Comparison of ENCODE assay signal across 17 cellular contexts in the genomic region with DNA sequence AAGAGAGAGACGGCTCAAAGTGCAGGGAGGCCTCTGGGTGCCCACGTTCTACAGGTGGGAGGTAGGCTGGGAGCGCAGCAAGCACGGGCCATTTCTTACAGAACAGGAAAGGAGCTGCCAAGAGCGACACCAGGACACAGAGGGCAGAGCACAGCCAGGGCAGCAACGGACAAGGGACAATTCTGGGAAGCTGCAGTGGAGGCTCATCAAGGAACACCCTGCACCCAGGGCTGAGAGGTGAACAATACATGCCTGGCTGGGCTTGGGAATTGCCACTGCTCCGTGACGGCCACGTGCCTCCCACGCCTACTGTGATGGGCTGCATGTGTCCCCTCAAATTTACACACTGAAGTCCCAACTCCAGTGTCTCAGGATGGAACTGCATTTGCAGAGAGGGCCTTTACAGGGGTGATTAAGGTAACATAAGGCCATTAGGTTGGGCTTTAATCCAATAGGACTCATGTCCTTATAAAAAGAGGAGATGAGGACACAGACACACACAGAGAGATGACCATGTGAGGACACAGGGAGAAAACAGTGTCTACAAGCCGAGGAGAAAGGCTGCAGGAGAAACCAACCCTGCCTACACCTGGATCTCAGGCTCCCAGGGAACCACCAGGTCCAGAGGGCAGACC. TPM values are rescaled to one million over a fixed set of nuclear protein-coding genes. Genes with fewer than 3 reads are reported as not detected.
A peak's percentile ranks its signal among the peaks of the same experiment; 100 is the strongest.
DNase-seq lines count a peak whose midpoint lies in the region; ATAC-seq, FAIRE-seq and TF ChIP-seq lines count a peak whose summit lies in the region.
"Had no signal": no experiment of that assay in that cellular context is flagged by ENCODE, and none has a peak within 500 bp of the region (broad histone marks: within the 10 kb centered on the region; RNA-seq: fewer than 3 reads in every experiment).

No MANE protein-coding gene starts in this region.

- peaks cover 7% of the 10 kb centered on the region for H3K79me2 ChIP-seq in mammary epithelial cell (ENCODE audit: insufficient read depth, low read length)

- no peaks in the 10 kb centered on the region for H3K27me3 ChIP-seq in breast epithelium
- H3K27me3 ChIP-seq in mammary epithelial cell (ENCODE audit: insufficient read depth, low read length): no peaks in the 10 kb centered on the region
- no peaks in the 10 kb centered on the region for H3K27me3 ChIP-seq in heart right ventricle
- H3K27me3 ChIP-seq in neutrophil: no peaks in the 10 kb centered on the region
- H3K27me3 ChIP-seq in vagina: no peaks in the 10 kb centered on the region
- H3K27me3 ChIP-seq: suprapubic skin had no signal

- H3K4me1 ChIP-seq in breast epithelium (peaks cover 2 to 15% of the 10 kb centered on the region in 2 donors), mammary epithelial cell (ENCODE audit: insufficient read depth, low read length) (peaks cover 12% of the 10 kb centered on the region), heart right ventricle (peaks cover 9 to 73% (median 63%) of the 10 kb centered on the region in 9 donors), neutrophil (ENCODE audit: control insufficient read depth in 1 of 2, insufficient read depth in 1 of 2, low read depth in 1 of 2, low read length in 1 of 2) (peaks cover 23 to 25% of the 10 kb centered on the region in 2 experiments), vagina (peaks cover 60% of the 10 kb centered on the region), kidney (ENCODE audit: control insufficient read depth in 1 of 2, insufficient read depth in 1 of 2, low read depth in 1 of 2, low read length in 2 of 2) (peaks cover 20 to 21% of the 10 kb centered on the region in 2 donors)

- 63% methylated on average over 11 of the region's 11 CpGs for WGBS in mammary epithelial cell (ENCODE audit: low coverage, missing lambda C conversion rate)
- 47 to 58% methylated on average over 11 of the region's 11 CpGs for WGBS in heart right ventricle, 2 donors

- peak; percentile 19 to 92 (median 80) for ATAC-seq in heart right ventricle
- ATAC-seq: A549 had no signal

- H3K36me3 Mint-ChIP-seq in activated naive CD4-positive, alpha-beta T cell treated with anti-CD3 and anti-CD28 coated beads for 36 hours (ENCODE audit: low read depth): peaks cover 9% of the 10 kb centered on the region

- in situ Hi-C loops in mammary epithelial cell (cut with MboI; ENCODE audit: low sequenced_read_pairs in 2 of 2): no loop called here

- H3K9me3 ChIP-seq in breast epithelium: no peaks in the 10 kb centered on the region
- no peaks in the 10 kb centered on the region for H3K9me3 ChIP-seq in mammary epithelial cell (replicated peaks; ENCODE audit: insufficient read depth, low read length)
- no peaks in the 10 kb centered on the region for H3K9me3 ChIP-seq in heart right ventricle
- no peaks in the 10 kb centered on the region for H3K9me3 ChIP-seq in neutrophil
- H3K9me3 ChIP-seq in vagina: no peaks in the 10 kb centered on the region
- no peaks in the 10 kb centered on the region for H3K9me3 ChIP-seq in kidney (ENCODE audit: control insufficient read depth in 1 of 2, low read length in 2 of 2)
- H3K9me3 ChIP-seq: A549, HAP-1, suprapubic skin had no signal

- peaks cover 17% of the 10 kb centered on the region for H3K4me1 Mint-ChIP-seq in activated naive CD4-positive, alpha-beta T cell treated with anti-CD3 and anti-CD28 coated beads for 36 hours (ENCODE audit: low read depth)

- intact Hi-C loops in breast epithelium (cut with DNase I; ENCODE audit: low total_unique reads) (no loop called here), mammary epithelial cell (cut with micrococcal nuclease) (no loop called here), heart right ventricle (cut with DNase I) (no loop called here), vagina (cut with DNase I) (no loop called here), kidney (cut with DNase I) (no loop called here)
- intact Hi-C loops in activated naive CD4-positive, alpha-beta T cell treated with anti-CD3 and anti-CD28 coated beads for 36 hours (cut with micrococcal nuclease): no loop called here

- TF ChIP-seq POLR2A in breast epithelium (IDR thresholded peaks at IDR 0.05) (no peak), vagina (IDR thresholded peaks at IDR 0.05) (no peak)

- DNase-seq in breast epithelium (ENCODE audit: low spot score in 2 of 2) (no peak), mammary epithelial cell (no peak), heart right ventricle (peak; percentile 46 to 60), vagina (ENCODE audit: extremely low spot score in 2 of 2) (no peak), T-helper 2 cell (no peak), kidney (no peak)
- DNase-seq in activated naive CD4-positive, alpha-beta T cell treated with anti-CD3 and anti-CD28 coated beads for 36 hours: no peak
- DNase-seq: activated B cell treated with CpG ODN at 0.5 μM for 24 hours; activated T-cell treated with anti-CD3 and anti-CD28 coated beads, Interleukin-2, amount 50 U/mL, for 1 hour; Calu3; effector CD8-positive, alpha-beta T cell; islet precursor cell had no signal

- H3K27ac ChIP-seq in breast epithelium (peak overlapping the region; percentile 51 to 56), mammary epithelial cell (ENCODE audit: insufficient read depth, low read depth, low read length) (no peak overlapping the region), heart right ventricle (peak overlapping the region; percentile 41 to 89 (median 78)), neutrophil (peak overlapping the region; percentile 72), vagina (peak overlapping the region; percentile 45), kidney (ENCODE audit: low read depth in 2 of 2, low read length in 2 of 2) (peak overlapping the region in 1 of 2 donors; percentile 39)
- H3K27ac ChIP-seq: A549, SK-N-MC had no signal

- no peaks in the 10 kb centered on the region for H3K27me3 Mint-ChIP-seq in activated naive CD4-positive, alpha-beta T cell treated with anti-CD3 and anti-CD28 coated beads for 36 hours (ENCODE audit: low read depth)
- H3K27me3 Mint-ChIP-seq: activated B cell treated with CpG ODN at 0.5 μM for 24 hours had no signal

- CTCF ChIA-PET in mammary epithelial cell (lab: Charles Lee; ENCODE audit: low non-redundant PET): no interaction called here
- CTCF ChIA-PET in activated naive CD4-positive, alpha-beta T cell treated with anti-CD3 and anti-CD28 coated beads for 36 hours (lab: Charles Lee): interaction anchor here (0.6 to 0.9 kb wide), 2 partner anchors 14 to 28 kb away, joined by 4 to 6 read pairs; no protein-coding TSS in a partner anchor

- TF ChIP-seq CTCF in breast epithelium (IDR thresholded peaks at IDR 0.05): no peak
- no peak for TF ChIP-seq CTCF in mammary epithelial cell (conservative IDR thresholded peaks at IDR 0.05 in 1 of 2, IDR thresholded peaks at IDR 0.05 in 1 of 2; ENCODE audit: extremely low read depth in 1 of 2, insufficient read depth in 1 of 2, low read depth in 1 of 2, low read length in 2 of 2)
- TF ChIP-seq CTCF in heart right ventricle (IDR thresholded peaks at IDR 0.05): no peak
- no peak for TF ChIP-seq CTCF in neutrophil (IDR thresholded peaks at IDR 0.05)
- no peak for TF ChIP-seq CTCF in vagina (IDR thresholded peaks at IDR 0.05)
- TF ChIP-seq CTCF in kidney (IDR thresholded peaks at IDR 0.05; ENCODE audit: borderline replicate concordance, extremely low read depth, insufficient read depth): no peak

- H2AFZ ChIP-seq in mammary epithelial cell (ENCODE audit: low read depth, low read length): no peak overlapping the region

- no peak for FAIRE-seq in kidney (lab: Jason Lieb, UNC)
- FAIRE-seq: A549 had no signal

- no peaks in the 10 kb centered on the region for H3K36me3 ChIP-seq in breast epithelium
- H3K36me3 ChIP-seq in mammary epithelial cell (ENCODE audit: insufficient read depth, low read length): no peaks in the 10 kb centered on the region
- H3K36me3 ChIP-seq in heart right ventricle: peaks cover 0 to 56% (median 17%) of the 10 kb centered on the region in 9 donors
- H3K36me3 ChIP-seq in neutrophil: no peaks in the 10 kb centered on the region
- H3K36me3 ChIP-seq in vagina: no peaks in the 10 kb centered on the region
- no peaks in the 10 kb centered on the region for H3K36me3 ChIP-seq in kidney (ENCODE audit: control insufficient read depth in 1 of 2, insufficient read depth in 2 of 2, low read length in 2 of 2)

- dilution Hi-C loops in mammary epithelial cell (cut with HindIII; ENCODE audit: low sequenced_read_pairs): no loop called here

- H4K20me1 ChIP-seq in mammary epithelial cell (ENCODE audit: insufficient read depth, low read length): no peaks in the 10 kb centered on the region

- no peaks in the 10 kb centered on the region for H3K9me3 Mint-ChIP-seq in activated naive CD4-positive, alpha-beta T cell treated with anti-CD3 and anti-CD28 coated beads for 36 hours
- H3K9me3 Mint-ChIP-seq: activated B cell treated with CpG ODN at 0.5 μM for 24 hours had no signal

- H3K27ac Mint-ChIP-seq in activated naive CD4-positive, alpha-beta T cell treated with anti-CD3 and anti-CD28 coated beads for 36 hours: no peak overlapping the region
- H3K27ac Mint-ChIP-seq: activated B cell treated with CpG ODN at 0.5 μM for 24 hours had no signal

- BruUV-seq in mammary epithelial cell (replicated peaks; lab: Mats Ljungman, UMichigan): no TSS peak

- no peak overlapping the region for H3K4me3 Mint-ChIP-seq in activated naive CD4-positive, alpha-beta T cell treated with anti-CD3 and anti-CD28 coated beads for 36 hours
- H3K4me3 Mint-ChIP-seq: activated B cell treated with CpG ODN at 0.5 μM for 24 hours had no signal

- H3K9ac ChIP-seq in mammary epithelial cell (ENCODE audit: insufficient read depth, low read length): no peak overlapping the region
- H3K9ac ChIP-seq in kidney (ENCODE audit: low read length in 2 of 2): peak overlapping the region in 1 of 2 donors; percentile 34

- H3K4me3 ChIP-seq in breast epithelium: no peak overlapping the region
- H3K4me3 ChIP-seq in mammary epithelial cell (replicated peaks in 1 of 3; ENCODE audit: insufficient read depth in 1 of 3, low read depth in 2 of 3, low read length in 3 of 3): no peak overlapping the region
- H3K4me3 ChIP-seq in heart right ventricle: no peak overlapping the region
- H3K4me3 ChIP-seq in neutrophil (ENCODE audit: low read depth in 1 of 2, low read length in 1 of 2): no peak overlapping the region
- no peak overlapping the region for H3K4me3 ChIP-seq in vagina
- no peak overlapping the region for H3K4me3 ChIP-seq in kidney (ENCODE audit: low read length in 2 of 2)
- H3K4me3 ChIP-seq: A549, HAP-1, SK-N-MC, suprapubic skin had no signal

- no peak overlapping the region for H3K4me2 ChIP-seq in mammary epithelial cell (ENCODE audit: insufficient read depth, low read depth, low read length)
- H3K4me2 ChIP-seq: A549 had no signal

RNA-seq across cellular contexts. Expression of a gene that starts 13.6 kb away (rescaled TPM):
- 100 to 1,000 TPM; 100 to 146 (median 137) TPM for total RNA-seq in breast epithelium
- 10 to 100 TPM; 70.0 to 93.3 TPM for total RNA-seq in mammary epithelial cell
- 82.5 TPM for polyA plus RNA-seq in mammary epithelial cell
- polyA minus RNA-seq in mammary epithelial cell: 123 TPM
- 100 to 1,000 TPM; 163 to 261 (median 183) TPM for total RNA-seq in heart right ventricle
- 100 to 1,000 TPM; 138 to 153 TPM for polyA plus RNA-seq in heart right ventricle
- total RNA-seq in vagina: 93.8 TPM
- total RNA-seq in kidney: 136 TPM
- polyA plus RNA-seq in kidney (ENCODE audit: insufficient read depth, low read depth, low replicate concordance): 212 TPM
- 10 to 100 TPM; 31.2 to 31.4 TPM for total RNA-seq in activated naive CD4-positive, alpha-beta T cell treated with anti-CD3 and anti-CD28 coated beads for 36 hours

RNA-seq across cellular contexts. Expression of a gene that starts 41.9 kb away (rescaled TPM):
- total RNA-seq in breast epithelium (10 to 100 TPM; 23.6 to 64.6 (median 24.9) TPM), mammary epithelial cell (10 to 100 TPM; 17.0 to 20.3 TPM), heart right ventricle (10 to 100 TPM; 29.5 to 88.4 (median 48.2) TPM), vagina (11.8 TPM), kidney (37.0 TPM)
- polyA plus RNA-seq in mammary epithelial cell (25.1 TPM), heart right ventricle (100 to 1,000 TPM in 1 of 2 donors, 10 to 100 TPM in 1; 52.3 to 107 TPM), kidney (ENCODE audit: insufficient read depth, low read depth, low replicate concordance) (291 TPM)
- 31.0 TPM for polyA minus RNA-seq in mammary epithelial cell
- total RNA-seq in activated naive CD4-positive, alpha-beta T cell treated with anti-CD3 and anti-CD28 coated beads for 36 hours: 10 to 100 TPM; 18.8 to 21.1 TPM

RNA-seq across cellular contexts. Expression of a gene that starts 54.7 kb away (rescaled TPM):
- total RNA-seq in breast epithelium (10 to 100 TPM in 2 of 3 donors, 1 to 10 TPM in 1; 8.0 to 12.8 (median 10.8) TPM), mammary epithelial cell (1 to 10 TPM in 1 of 2 donors, under 1 TPM in 1; 0.16 to 1.2 TPM), heart right ventricle (10 to 100 TPM in 1 of 10 donors, 1 to 10 TPM in 9; 3.6 to 10.9 (median 4.8) TPM), vagina (6.9 TPM), kidney (13.4 TPM)
- polyA plus RNA-seq in mammary epithelial cell (0.11 TPM), heart right ventricle (1 to 10 TPM; 2.2 to 3.8 TPM), kidney (ENCODE audit: insufficient read depth, low read depth, low replicate concordance) (4.0 TPM)
- polyA minus RNA-seq in mammary epithelial cell: not detected
- total RNA-seq in activated naive CD4-positive, alpha-beta T cell treated with anti-CD3 and anti-CD28 coated beads for 36 hours: 10 to 100 TPM; 72.2 to 75.8 TPM

Comparison
In these comparisons a context has a peak if more than half of its experiments do, and no peak if none do; other contexts are left out.
1. DNase-seq: peak in heart right ventricle (2 of 2); none in breast epithelium (0 of 2), mammary epithelial cell (single experiment), vagina (0 of 2), T-helper 2 cell (0 of 5), kidney (single experiment) and activated naive CD4-positive, alpha-beta T cell treated with anti-CD3 and anti-CD28 coated beads for 36 hours (single experiment).